In genomic region chr9:122904466-122904822, GRCh38 we compare ENCODE assay signal across 8 cellular contexts.
DNase-seq lines count a peak whose midpoint lies in the region; ATAC-seq and TF ChIP-seq lines count a peak whose summit lies in the region.

No MANE protein-coding gene starts in this region.

- 0 out of 2 replicates have a peak, but pooled peaks cover 3% of the 10 kb centered on the region for H3K4me1 ChIP-seq in HUES48 (ENCODE audit: control insufficient read depth, insufficient read depth, low read length)
- H3K4me1 ChIP-seq in mucosa of rectum (ENCODE audit: control insufficient read depth in 2 of 2, insufficient read depth in 2 of 2, low read length in 2 of 2), result peaks cover 7 to 11% of the 10 kb centered on the region in 2 donors
- H3K4me1 ChIP-seq in tibial artery, result peaks cover 0 to 46% (median 13%) of the 10 kb centered on the region in 4 donors

- peak overlapping the region; percentile 96 for H3K4me3 ChIP-seq in HUES48 (ENCODE audit: low read depth, low read length)
- H3K4me3 ChIP-seq in mucosa of rectum (ENCODE audit: low read length in 2 of 2), result peak overlapping the region; percentile 93 to 94
- H3K4me3 ChIP-seq in tibial artery, result peak overlapping the region; percentile 81 to 94

- H3K36me3 ChIP-seq in HUES48 (ENCODE audit: control insufficient read depth, insufficient read depth, low read length) (peaks cover 3% of the 10 kb centered on the region; the same call in 1 of the 2 replicates), mucosa of rectum (ENCODE audit: control insufficient read depth in 2 of 2, insufficient read depth in 2 of 2, low read length in 2 of 2) (peaks cover 0 to 10% of the 10 kb centered on the region in 2 donors), tibial artery (peaks cover 0 to 4% (median 0%) of the 10 kb centered on the region in 3 donors)

- H3K9me3 ChIP-seq in HUES48 (ENCODE audit: control insufficient read depth, insufficient read depth, low read length) (no peaks in the 10 kb centered on the region), mucosa of rectum (ENCODE audit: control insufficient read depth in 2 of 2, low read length in 2 of 2) (no peaks in the 10 kb centered on the region), tibial artery (no peaks in the 10 kb centered on the region)

- peak; percentile 20 for ATAC-seq in GM21619 (IDR thresholded peaks at IDR 0.05; ENCODE audit: unreplicated experiment)

- DNase-seq in DMS 273 (lab: John Stamatoyannopoulos, UW; ENCODE audit: unreplicated experiment), result peak; percentile 69
- DNase-seq in DMS 273 treated with DMSO at 0.1 percent for 48 hours (lab: John Stamatoyannopoulos, UW), result no peak
- peak; percentile 69 for DNase-seq in UCSD-AML1 (lab: John Stamatoyannopoulos, UW; ENCODE audit: unreplicated experiment)
- peak; percentile 17 for DNase-seq in epidermal melanocyte (ENCODE audit: insufficient read length, low spot score)
- peak; percentile 46 to 69 for DNase-seq in tibial artery

- intact Hi-C loops in tibial artery (cut with DNase I; ENCODE audit: low total_unique reads), result loop anchor here (5.0 kb wide), 1 partner anchor 88 kb away; no protein-coding TSS in a partner anchor

- H3K27me3 ChIP-seq in HUES48 (ENCODE audit: control insufficient read depth, insufficient read depth, low read length) (no peaks in the 10 kb centered on the region), mucosa of rectum (ENCODE audit: control insufficient read depth in 2 of 2, insufficient read depth in 2 of 2, low read length in 2 of 2) (no peaks in the 10 kb centered on the region), tibial artery (no peaks in the 10 kb centered on the region)

- TF ChIP-seq CTCF in tibial artery (IDR thresholded peaks at IDR 0.05), result no peak

- H3K9ac ChIP-seq in HUES48 (ENCODE audit: low read depth, low read length) (peak overlapping the region; percentile 96), mucosa of rectum (ENCODE audit: low read depth in 1 of 2, low read length in 2 of 2) (peak overlapping the region; percentile 71 to 90)

- H3K27ac ChIP-seq in HUES48 (ENCODE audit: low read depth, low read length) (peak overlapping the region; percentile 96), mucosa of rectum (ENCODE audit: low read depth in 2 of 2, low read length in 2 of 2) (peak overlapping the region; percentile 92), tibial artery (peak overlapping the region; percentile 96 to 97)
